ENCODE assay signal across 8 cellular contexts in genomic region chr11:18633256-18634139, GRCh38. TPM values are rescaled to one million over a fixed set of nuclear protein-coding genes. Genes with fewer than 3 reads are reported as not detected.
DNase-seq lines count a peak whose midpoint lies in the region; ATAC-seq and TF ChIP-seq lines count a peak whose summit lies in the region.

No MANE protein-coding gene starts in this region.

- CTCF ChIA-PET in activated CD8-positive, alpha-beta memory T cell treated with anti-CD3 and anti-CD28 coated beads, Interleukin-2, amount 10 ng/mL, durations not matched to agents 7 days and 5 days (lab: Charles Lee), result interaction anchor here (0.7 to 4.2 kb wide), 23 partner anchors 9 to 527 kb away, joined by 3 to 16 read pairs (median 5); partner anchors contain the start of genes HPS5, SAAL1 and TSG101

- no peak overlapping the region for H2AFZ ChIP-seq in OCI-LY1 (ENCODE audit: low read length)

- peak overlapping the region; percentile 100 for H3K4me2 ChIP-seq in OCI-LY1 (ENCODE audit: low read length)

- peak overlapping the region; percentile 72 for H3K9ac ChIP-seq in OCI-LY1 (ENCODE audit: low read length)
- H3K9ac ChIP-seq in colonic mucosa (ENCODE audit: low read depth in 2 of 2, low read length in 2 of 2), result peak overlapping the region; percentile 83 to 96
- peak overlapping the region; percentile 88 for H3K9ac ChIP-seq in muscle layer of colon (ENCODE audit: low read length)

- H3K27me3 Mint-ChIP-seq in activated CD8-positive, alpha-beta memory T cell treated with anti-CD3 and anti-CD28 coated beads, Interleukin-2, amount 10 ng/mL, durations not matched to agents 7 days and 5 days, result no peaks in the 10 kb centered on the region

- H3K27ac Mint-ChIP-seq in activated CD8-positive, alpha-beta memory T cell treated with anti-CD3 and anti-CD28 coated beads, Interleukin-2, amount 10 ng/mL, durations not matched to agents 7 days and 5 days, result peak overlapping the region; percentile 99

- no peaks in the 10 kb centered on the region for H4K20me1 ChIP-seq in OCI-LY1 (ENCODE audit: insufficient read depth, low read length)

- H3K4me3 Mint-ChIP-seq in activated CD8-positive, alpha-beta memory T cell treated with anti-CD3 and anti-CD28 coated beads, Interleukin-2, amount 10 ng/mL, durations not matched to agents 7 days and 5 days, result peak overlapping the region; percentile 97

- TF ChIP-seq CTCF in OCI-LY1 (IDR thresholded peaks at IDR 0.05; ENCODE audit: low read length), result no peak
- TF ChIP-seq CTCF in colonic mucosa (IDR thresholded peaks at IDR 0.05), result no peak

- H3K36me3 ChIP-seq in OCI-LY1 (ENCODE audit: insufficient read depth, low read length) (no peaks in the 10 kb centered on the region), colonic mucosa (no peaks in the 10 kb centered on the region), muscle layer of colon (ENCODE audit: insufficient read depth, low read length) (no peaks in the 10 kb centered on the region)

- peak; percentile 76 for DNase-seq in activated CD8-positive, alpha-beta memory T cell treated with anti-CD3 and anti-CD28 coated beads, Interleukin-2, amount 10 ng/mL, durations not matched to agents 7 days and 5 days
- no peak for DNase-seq in activated CD8-positive, alpha-beta memory T cell treated with anti-CD3 and anti-CD28 coated beads, Interleukin-2, amount 50 U/mL, for 4 hours
- DNase-seq in colonic mucosa (peak; percentile 27), DMS79 treated with DMSO at 0.1 percent for 48 hours (lab: John Stamatoyannopoulos, UW) (no peak), NCI-H1048 (lab: John Stamatoyannopoulos, UW) (no peak)

- no peaks in the 10 kb centered on the region for H3K9me2 ChIP-seq in OCI-LY1 (ENCODE audit: low read depth, low read length)

- H3F3A ChIP-seq in OCI-LY1 (ENCODE audit: insufficient read depth, low read length), result no peaks in the 10 kb centered on the region

- intact Hi-C loops in colonic mucosa (cut with DNase I), result loop anchor here (10.0 kb wide), 1 partner anchor 49 kb away; the partner anchor contains the start of gene UEVLD

- H3K4me3 ChIP-seq in OCI-LY1 (ENCODE audit: low read depth, low read length, poor library complexity, severe bottlenecking), result peak overlapping the region; percentile 76
- H3K4me3 ChIP-seq in colonic mucosa, result peak overlapping the region; percentile 80
- H3K4me3 ChIP-seq in muscle layer of colon (ENCODE audit: low read depth in 1 of 2, low read length in 2 of 2), result peak overlapping the region; percentile 69 to 97

- peaks cover 32% of the 10 kb centered on the region for H3K79me2 ChIP-seq in OCI-LY1 (ENCODE audit: insufficient read depth, low read length)

- H3K27me3 ChIP-seq in OCI-LY1 (ENCODE audit: insufficient read depth, low read length), result no peaks in the 10 kb centered on the region
- H3K27me3 ChIP-seq in colonic mucosa, result no peaks in the 10 kb centered on the region
- H3K27me3 ChIP-seq in muscle layer of colon (ENCODE audit: control insufficient read depth in 1 of 2, insufficient read depth in 2 of 2, low read length in 2 of 2), result no peaks in the 10 kb centered on the region

- H3K9me3 ChIP-seq in OCI-LY1 (ENCODE audit: low read length), result no peaks in the 10 kb centered on the region
- no peaks in the 10 kb centered on the region for H3K9me3 ChIP-seq in colonic mucosa
- no peaks in the 10 kb centered on the region for H3K9me3 ChIP-seq in muscle layer of colon (ENCODE audit: low read length)

- no peaks in the 10 kb centered on the region for H3K9me3 Mint-ChIP-seq in activated CD8-positive, alpha-beta memory T cell treated with anti-CD3 and anti-CD28 coated beads, Interleukin-2, amount 10 ng/mL, durations not matched to agents 7 days and 5 days (ENCODE audit: low read depth)

- no peak overlapping the region for H3K27ac ChIP-seq in OCI-LY1 (ENCODE audit: low read depth, low read length, poor library complexity, severe bottlenecking)
- H3K27ac ChIP-seq in colonic mucosa, result peak overlapping the region; percentile 92
- peak overlapping the region; percentile 71 for H3K27ac ChIP-seq in muscle layer of colon (ENCODE audit: low read depth, low read length)

- H3K4me1 ChIP-seq in OCI-LY1 (ENCODE audit: insufficient read depth, low read length, severe bottlenecking) (peaks cover 19% of the 10 kb centered on the region), colonic mucosa (peaks cover 6% of the 10 kb centered on the region), muscle layer of colon (ENCODE audit: insufficient read depth, low read length) (peaks cover 15% of the 10 kb centered on the region)

- peaks cover 23% of the 10 kb centered on the region for H3K4me1 Mint-ChIP-seq in activated CD8-positive, alpha-beta memory T cell treated with anti-CD3 and anti-CD28 coated beads, Interleukin-2, amount 10 ng/mL, durations not matched to agents 7 days and 5 days

- H3K36me3 Mint-ChIP-seq in activated CD8-positive, alpha-beta memory T cell treated with anti-CD3 and anti-CD28 coated beads, Interleukin-2, amount 10 ng/mL, durations not matched to agents 7 days and 5 days, result peaks cover 2% of the 10 kb centered on the region

- ATAC-seq in activated CD8-positive, alpha-beta memory T cell treated with anti-CD3 and anti-CD28 coated beads, Interleukin-2, amount 10 ng/mL, durations not matched to agents 7 days and 5 days, result no peak
- ATAC-seq in HG02588 (IDR thresholded peaks at IDR 0.05; ENCODE audit: unreplicated experiment), result peak; percentile 49

RNA-seq across cellular contexts. Expression of gene SPTY2D1, which starts 0.6 kb away (rescaled TPM):
- 10 to 100 TPM; 23.8 to 34.7 TPM for total RNA-seq in activated CD8-positive, alpha-beta memory T cell treated with anti-CD3 and anti-CD28 coated beads, Interleukin-2, amount 10 ng/mL, durations not matched to agents 7 days and 5 days
- 10 to 100 TPM; 21.9 to 22.6 TPM for total RNA-seq in colonic mucosa

RNA-seq across cellular contexts. Expression of gene MISFA, which starts 33.9 kb away (rescaled TPM):
- 1 to 10 TPM in 1 of 2 experiments, under 1 TPM in 1; 0.85 to 1.8 TPM for total RNA-seq in activated CD8-positive, alpha-beta memory T cell treated with anti-CD3 and anti-CD28 coated beads, Interleukin-2, amount 10 ng/mL, durations not matched to agents 7 days and 5 days
- total RNA-seq in colonic mucosa, result 1 to 10 TPM; 1.8 to 2.5 TPM

RNA-seq across cellular contexts. Expression of gene UEVLD, which starts 45.0 kb away (rescaled TPM):
- total RNA-seq in activated CD8-positive, alpha-beta memory T cell treated with anti-CD3 and anti-CD28 coated beads, Interleukin-2, amount 10 ng/mL, durations not matched to agents 7 days and 5 days, result 10 to 100 TPM; 17.2 to 23.3 TPM
- 10 to 100 TPM; 29.2 to 46.6 TPM for total RNA-seq in colonic mucosa

Comparison
In these comparisons a context has a peak if more than half of its experiments do, and no peak if none do; other contexts are left out.
1. DNase-seq: peak in activated CD8-positive, alpha-beta memory T cell treated with anti-CD3 and anti-CD28 coated beads, Interleukin-2, amount 10 ng/mL, durations not matched to agents 7 days and 5 days (single experiment) and colonic mucosa (single experiment); none in activated CD8-positive, alpha-beta memory T cell treated with anti-CD3 and anti-CD28 coated beads, Interleukin-2, amount 50 U/mL, for 4 hours (single experiment), DMS79 treated with DMSO at 0.1 percent for 48 hours (single experiment) and NCI-H1048 (single experiment).
2. Peak in every context shown above with its lines, with median percentiles within 50 percentile points of each other: H3K4me3 ChIP-seq and H3K9ac ChIP-seq.